21 cellular contexts compared by ENCODE assay signal in the genomic region with DNA sequence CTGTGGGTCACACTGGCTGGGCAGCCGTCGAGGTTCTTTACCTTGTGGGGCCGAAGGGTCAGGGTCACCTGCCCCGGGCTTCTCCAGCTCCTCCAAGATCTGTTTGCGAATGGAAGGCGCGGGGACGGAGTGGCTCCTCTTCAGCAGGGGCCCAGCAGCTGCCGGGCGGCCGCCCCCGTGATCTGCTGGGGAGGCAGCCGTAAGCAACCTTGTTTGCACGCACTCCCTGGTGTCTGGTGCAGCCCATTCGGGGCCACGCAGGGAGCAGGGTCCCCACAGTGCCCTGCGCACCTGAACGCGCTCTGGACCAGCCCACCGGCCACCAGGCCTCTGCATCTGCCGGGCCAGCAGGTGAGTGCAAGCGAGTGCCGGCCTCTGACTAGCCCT. TPM values are rescaled to one million over a fixed set of nuclear protein-coding genes. Genes with fewer than 3 reads are reported as not detected.
DNase-seq lines count a peak whose midpoint lies in the region; ATAC-seq and TF ChIP-seq lines count a peak whose summit lies in the region.
"Had no signal": no experiment of that assay in that cellular context is flagged by ENCODE, and none has a peak within 500 bp of the region (broad histone marks: within the 10 kb centered on the region; RNA-seq: fewer than 3 reads in every experiment).

No MANE protein-coding gene starts in this region.

- no peak overlapping the region for H3K9ac ChIP-seq in neuronal stem cell (ENCODE audit: low read depth, low read length, poor library complexity)
- H3K9ac ChIP-seq: SK-N-SH had no signal

- no peak overlapping the region for H2BK5ac ChIP-seq in neuronal stem cell (ENCODE audit: low read length)

- H4K8ac ChIP-seq in neuronal stem cell (ENCODE audit: low read depth, low read length), result no peak overlapping the region

- peak overlapping the region; percentile 37 for H2BK15ac ChIP-seq in neuronal stem cell (ENCODE audit: low read length)

- H3K4me3 ChIP-seq in neuronal stem cell (ENCODE audit: low read length in 2 of 2), result no peak overlapping the region
- H3K4me3 ChIP-seq: HAP-1 had no signal

- H3K18ac ChIP-seq in neuronal stem cell (ENCODE audit: low read length), result peak overlapping the region; percentile 48

- H3K4me2 ChIP-seq in neuronal stem cell (ENCODE audit: insufficient read depth, low read length, poor library complexity, severe bottlenecking), result no peak overlapping the region
- H3K4me2 ChIP-seq: SK-N-SH had no signal

- H3K4ac ChIP-seq in neuronal stem cell (ENCODE audit: low read length), result no peak overlapping the region

- H3K36me3 ChIP-seq in neuronal stem cell (replicated peaks in 1 of 2; ENCODE audit: control insufficient read depth in 2 of 2, insufficient read depth in 2 of 2, low read length in 2 of 2), result no peaks in the 10 kb centered on the region
- H3K36me3 ChIP-seq: HAP-1 had no signal

- POLR2A ChIA-PET in RWPE1 (lab: Yijun Ruan, JAX; ENCODE audit: low non-redundant PET), result no interaction called here

- no peak overlapping the region for H4K91ac ChIP-seq in neuronal stem cell (ENCODE audit: low read depth, low read length, poor library complexity)

- TF ChIP-seq POLR2A in erythroblast (IDR thresholded peaks at IDR 0.05; ENCODE audit: low read length), result no peak

- peak overlapping the region; percentile 37 for H2AK5ac ChIP-seq in neuronal stem cell (ENCODE audit: low read depth, low read length)

- H3K27ac ChIP-seq in RWPE1 (0 out of 2 replicates have a peak overlapping the region, but pooled peaks have one; percentile 10), neuronal stem cell (replicated peaks; ENCODE audit: low read length) (no peak overlapping the region)

- no peak overlapping the region for H2BK12ac ChIP-seq in neuronal stem cell (ENCODE audit: low read length)

- H3K4me1 ChIP-seq in neuronal stem cell (ENCODE audit: control insufficient read depth in 2 of 2, insufficient read depth in 1 of 2, low read depth in 1 of 2, low read length in 2 of 2), result no peaks in the 10 kb centered on the region
- H3K4me1 ChIP-seq: HAP-1 had no signal

- no CpG with 5 or more reads among the region's 23 CpGs for WGBS in neuronal stem cell (ENCODE audit: extremely low coverage in 2 of 2, insufficient read length in 2 of 2, insufficient replicate concordance in 1 of 2), 2 donors

- CTCF ChIA-PET in RWPE1 (lab: Yijun Ruan, JAX), result no interaction called here

- DNase-seq in 8988T (peak; percentile 8), GM10266 (ENCODE audit: extremely low spot score) (peak; percentile 13), RWPE1 (ENCODE audit: low spot score) (no peak), neuronal stem cell (ENCODE audit: low spot score) (no peak), erythroblast (lab: John Stamatoyannopoulos, UW) (no peak)
- no peak for DNase-seq in activated CD4-positive, CD25-positive, alpha-beta regulatory T cell (lab: John Stamatoyannopoulos, UW)
- DNase-seq: CD8-positive, alpha-beta T cell; DMS153; IMR-90; Karpas-422; NCI-H1694; NCI-H2081 treated with DMSO at 0.1 percent for 48 hours; NCI-H446 treated with DMSO at 0.1 percent for 48 hours; NCI-H526 treated with DMSO at 0.1 percent for 48 hours; PC-3; RPMI8226; SIG-M5; SK-N-SH had no signal

- TF ChIP-seq CTCF in GM10266 (IDR thresholded peaks at IDR 0.05; ENCODE audit: control insufficient read depth, insufficient read depth, low read depth, missing control alignments) (no peak), RWPE1 (conservative IDR thresholded peaks at IDR 0.05; ENCODE audit: low read depth) (no peak)

- peaks cover 0 to 2% of the 10 kb centered on the region in 2 donors for H3K9me3 ChIP-seq in neuronal stem cell (replicated peaks in 1 of 2; ENCODE audit: control insufficient read depth in 2 of 2, insufficient read depth in 1 of 2, low read depth in 1 of 2, low read length in 2 of 2)
- H3K9me3 ChIP-seq: SK-N-SH had no signal

- peak overlapping the region; percentile 47 for H2BK120ac ChIP-seq in neuronal stem cell (ENCODE audit: low read depth, low read length)

- ATAC-seq in GM19397 (IDR thresholded peaks at IDR 0.05; ENCODE audit: unreplicated experiment) (no peak), GM19035 (IDR thresholded peaks at IDR 0.05; ENCODE audit: unreplicated experiment) (no peak)
- ATAC-seq: CD8-positive, alpha-beta T cell; PC-3 had no signal

- H2AFZ ChIP-seq in neuronal stem cell (ENCODE audit: low read length), result no peak overlapping the region

- no peak overlapping the region for H3K14ac ChIP-seq in neuronal stem cell (ENCODE audit: low read length)

- H3K27me3 ChIP-seq in neuronal stem cell (ENCODE audit: control insufficient read depth in 3 of 3, insufficient read depth in 3 of 3, low read depth in 1 of 3, low read length in 3 of 3), result no peaks in the 10 kb centered on the region

- H3K23ac ChIP-seq in neuronal stem cell (ENCODE audit: low read depth, low read length, poor library complexity), result no peak overlapping the region

- H3K79me1 ChIP-seq in neuronal stem cell (ENCODE audit: low read depth, low read length), result peaks cover 2% of the 10 kb centered on the region

RNA-seq across cellular contexts. Expression of a gene that starts 34.9 kb away (rescaled TPM):
- 0.38 TPM for polyA plus RNA-seq in neuronal stem cell (2013, experiment 1 of 2)
- 0.29 TPM for polyA plus RNA-seq in neuronal stem cell (2013, experiment 2 of 2)

RNA-seq across cellular contexts. Expression of a gene that starts 36.3 kb away (rescaled TPM):
- 39.7 TPM for polyA plus RNA-seq in neuronal stem cell (2013, experiment 1 of 2)
- polyA plus RNA-seq in neuronal stem cell (2013, experiment 2 of 2), result 37.4 TPM

RNA-seq across cellular contexts. Expression of a gene that starts 56.2 kb away (rescaled TPM):
- polyA plus RNA-seq in neuronal stem cell (2013, experiment 1 of 2), result 46.8 TPM
- polyA plus RNA-seq in neuronal stem cell (2013, experiment 2 of 2), result 45.0 TPM

Comparison
In these comparisons a context has a peak if more than half of its experiments do, and no peak if none do; other contexts are left out.
1. DNase-seq: peak in 8988T (single experiment) and GM10266 (single experiment); none in RWPE1 (single experiment), neuronal stem cell (single experiment), erythroblast (0 of 2) and activated CD4-positive, CD25-positive, alpha-beta regulatory T cell (0 of 4).